Comparison of ENCODE assay signal across 1 cellular context in genomic region chr5:177402271-177403043, GRCh38.
TF ChIP-seq lines count a peak whose summit lies in the region.

No MANE protein-coding gene starts in this region.

TF ChIP-seq in GM12878, 131 proteins besides CTCF, POLR2A, EP300 and RAD21:
- TF ChIP-seq GATAD2B (conservative IDR thresholded peaks at IDR 0.05; ENCODE audit: low read depth) (peak; percentile 56; the same call in 1 of the 2 replicates), ZBTB40 (IDR thresholded peaks at IDR 0.05; ENCODE audit: borderline replicate concordance) (no peak), LARP7 (IDR thresholded peaks at IDR 0.05) (peak; percentile 64; the same call in 1 of the 2 replicates), RELA (IDR thresholded peaks at IDR 0.05; ENCODE audit: borderline replicate concordance, partially characterized antibody) (no peak), HDAC2 (IDR thresholded peaks at IDR 0.05) (no peak), CBX3 (IDR thresholded peaks at IDR 0.05; ENCODE audit: borderline replicate concordance, low read depth) (no peak), MYC (IDR thresholded peaks at IDR 0.05; ENCODE audit: insufficient read depth, insufficient read length, insufficient replicate concordance, low read length, severe bottlenecking) (no peak), BHLHE40 (IDR thresholded peaks at IDR 0.05; ENCODE audit: borderline replicate concordance in 1 of 2, low read depth in 2 of 2, low read length in 1 of 2) (peak; percentile 9 to 59; a peak in 1 of 4 replicates), IKZF2 (IDR thresholded peaks at IDR 0.05) (peak in 1 of 2 experiments; percentile 22; a peak in 2 of 4 replicates), BACH1 (IDR thresholded peaks at IDR 0.05; ENCODE audit: borderline replicate concordance) (0 out of 2 replicates have a peak, but pooled peaks have one; percentile 41), MEF2A (IDR thresholded peaks at IDR 0.05; ENCODE audit: insufficient read depth, low read depth, low read length) (no peak), NBN (IDR thresholded peaks at IDR 0.05) (peak; percentile 77), SMARCA5 (IDR thresholded peaks at IDR 0.05) (peak; percentile 71; the same call in 1 of the 2 replicates), ZNF24 (IDR thresholded peaks at IDR 0.05) (0 out of 2 replicates have a peak, but pooled peaks have one; percentile 26), NFYA (IDR thresholded peaks at IDR 0.05; ENCODE audit: borderline replicate concordance, low read depth, low read length) (no peak), SMC3 (IDR thresholded peaks at IDR 0.05; ENCODE audit: borderline replicate concordance, low read length) (peak; percentile 54; the same call in 1 of the 2 replicates), IKZF1 (conservative IDR thresholded peaks at IDR 0.05) (peak; percentile 70)
- TF ChIP-seq, protein P1, sequence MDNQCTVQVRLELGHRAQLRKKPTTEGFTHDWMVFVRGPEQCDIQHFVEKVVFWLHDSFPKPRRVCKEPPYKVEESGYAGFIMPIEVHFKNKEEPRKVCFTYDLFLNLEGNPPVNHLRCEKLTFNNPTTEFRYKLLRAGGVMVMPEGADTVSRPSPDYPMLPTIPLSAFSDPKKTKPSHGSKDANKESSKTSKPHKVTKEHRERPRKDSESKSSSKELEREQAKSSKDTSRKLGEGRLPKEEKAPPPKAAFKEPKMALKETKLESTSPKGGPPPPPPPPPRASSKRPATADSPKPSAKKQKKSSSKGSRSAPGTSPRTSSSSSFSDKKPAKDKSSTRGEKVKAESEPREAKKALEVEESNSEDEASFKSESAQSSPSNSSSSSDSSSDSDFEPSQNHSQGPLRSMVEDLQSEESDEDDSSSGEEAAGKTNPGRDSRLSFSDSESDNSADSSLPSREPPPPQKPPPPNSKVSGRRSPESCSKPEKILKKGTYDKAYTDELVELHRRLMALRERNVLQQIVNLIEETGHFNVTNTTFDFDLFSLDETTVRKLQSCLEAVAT (IDR thresholded peaks at IDR 0.05) = 0 out of 2 replicates have a peak, but pooled peaks have one; percentile 23
- TF ChIP-seq, protein P2, sequence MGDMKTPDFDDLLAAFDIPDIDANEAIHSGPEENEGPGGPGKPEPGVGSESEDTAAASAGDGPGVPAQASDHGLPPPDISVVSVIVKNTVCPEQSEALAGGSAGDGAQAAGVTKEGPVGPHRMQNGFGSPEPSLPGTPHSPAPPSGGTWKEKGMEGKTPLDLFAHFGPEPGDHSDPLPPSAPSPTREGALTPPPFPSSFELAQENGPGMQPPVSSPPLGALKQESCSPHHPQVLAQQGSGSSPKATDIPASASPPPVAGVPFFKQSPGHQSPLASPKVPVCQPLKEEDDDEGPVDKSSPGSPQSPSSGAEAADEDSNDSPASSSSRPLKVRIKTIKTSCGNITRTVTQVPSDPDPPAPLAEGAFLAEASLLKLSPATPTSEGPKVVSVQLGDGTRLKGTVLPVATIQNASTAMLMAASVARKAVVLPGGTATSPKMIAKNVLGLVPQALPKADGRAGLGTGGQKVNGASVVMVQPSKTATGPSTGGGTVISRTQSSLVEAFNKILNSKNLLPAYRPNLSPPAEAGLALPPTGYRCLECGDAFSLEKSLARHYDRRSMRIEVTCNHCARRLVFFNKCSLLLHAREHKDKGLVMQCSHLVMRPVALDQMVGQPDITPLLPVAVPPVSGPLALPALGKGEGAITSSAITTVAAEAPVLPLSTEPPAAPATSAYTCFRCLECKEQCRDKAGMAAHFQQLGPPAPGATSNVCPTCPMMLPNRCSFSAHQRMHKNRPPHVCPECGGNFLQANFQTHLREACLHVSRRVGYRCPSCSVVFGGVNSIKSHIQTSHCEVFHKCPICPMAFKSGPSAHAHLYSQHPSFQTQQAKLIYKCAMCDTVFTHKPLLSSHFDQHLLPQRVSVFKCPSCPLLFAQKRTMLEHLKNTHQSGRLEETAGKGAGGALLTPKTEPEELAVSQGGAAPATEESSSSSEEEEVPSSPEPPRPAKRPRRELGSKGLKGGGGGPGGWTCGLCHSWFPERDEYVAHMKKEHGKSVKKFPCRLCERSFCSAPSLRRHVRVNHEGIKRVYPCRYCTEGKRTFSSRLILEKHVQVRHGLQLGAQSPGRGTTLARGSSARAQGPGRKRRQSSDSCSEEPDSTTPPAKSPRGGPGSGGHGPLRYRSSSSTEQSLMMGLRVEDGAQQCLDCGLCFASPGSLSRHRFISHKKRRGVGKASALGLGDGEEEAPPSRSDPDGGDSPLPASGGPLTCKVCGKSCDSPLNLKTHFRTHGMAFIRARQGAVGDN (IDR thresholded peaks at IDR 0.05) = peak; percentile 98
